In genomic region chr3:99809565-99809964, GRCh38 we compare ENCODE assay signal across 31 cellular contexts.
"Had no signal": no experiment of that assay in that cellular context is flagged by ENCODE, and none has a peak within 500 bp of the region (broad histone marks: within the 10 kb centered on the region; RNA-seq: fewer than 3 reads in every experiment).

No MANE protein-coding gene starts in this region.

- H3K27ac Mint-ChIP-seq: activated B cell treated with CpG ODN at 0.5 μM for 24 hours; activated CD8-positive, alpha-beta T cell treated with anti-CD3 and anti-CD28 coated beads for 36 hours; activated naive CD8-positive, alpha-beta T cell; activated T-helper 17 cell treated with anti-CD3 and anti-CD28 coated beads, Interleukin-2, amount 50 U/mL, for 72 hours; effector memory CD8-positive, alpha-beta T cell; T-helper 17 cell; T-helper 2 cell treated with Interferon-gamma antibody and Interleukin-4, amounts not matched to agents 5 μg/mL and 100 μg/mL, for 36 hours had no signal

- H3K4me3 Mint-ChIP-seq: activated B cell treated with CpG ODN at 0.5 μM for 24 hours; activated CD8-positive, alpha-beta T cell treated with anti-CD3 and anti-CD28 coated beads for 36 hours; activated naive CD8-positive, alpha-beta T cell; activated T-cell treated with anti-CD3 and anti-CD28 coated beads, Interleukin-2, amount 50 U/mL, for 4 hours; activated T-helper 17 cell treated with anti-CD3 and anti-CD28 coated beads, Interleukin-2, amount 50 U/mL, for 72 hours; effector memory CD8-positive, alpha-beta T cell; T-helper 17 cell; T-helper 2 cell treated with Interferon-gamma antibody and Interleukin-4, amounts not matched to agents 5 μg/mL and 100 μg/mL, for 36 hours had no signal

- H3K27me3 Mint-ChIP-seq: activated B cell treated with CpG ODN at 0.5 μM for 24 hours; activated CD8-positive, alpha-beta T cell treated with anti-CD3 and anti-CD28 coated beads for 36 hours; activated naive CD8-positive, alpha-beta T cell; activated T-helper 17 cell treated with anti-CD3 and anti-CD28 coated beads, Interleukin-2, amount 50 U/mL, for 72 hours; effector memory CD8-positive, alpha-beta T cell; T-helper 17 cell had no signal

- ATAC-seq: activated CD4-positive, CD25-positive, alpha-beta regulatory T cell treated with anti-CD3 and anti-CD28 coated beads, Interleukin-2, amount 50 U/mL, for 24 hours; activated CD8-positive, alpha-beta T cell treated with anti-CD3 and anti-CD28 coated beads for 36 hours; activated T-cell treated with anti-CD3 and anti-CD28 coated beads, Interleukin-2, amount 50 U/mL, for 4 hours; activated T-helper 17 cell treated with anti-CD3 and anti-CD28 coated beads, Interleukin-2, amount 50 U/mL, for 72 hours; effector memory CD8-positive, alpha-beta T cell; foreskin keratinocyte; gastrocnemius medialis; T-helper 17 cell had no signal

- H3K4me1 ChIP-seq: foreskin keratinocyte had no signal

- H3K9me3 ChIP-seq: gastrocnemius medialis had no signal

- DNase-seq: activated B cell treated with CpG ODN at 0.5 μM for 24 hours; activated CD4-positive, alpha-beta T cell treated with anti-CD3 and anti-CD28 coated beads for 48 hours; activated CD4-positive, alpha-beta T cell treated with anti-CD3 and anti-CD28 coated beads, Interleukin-2, amount 50 U/mL, for 1 hour; activated CD4-positive, alpha-beta T cell treated with anti-CD3 and anti-CD28 coated beads, Interleukin-2, amount 50 U/mL, for 48 hours; activated CD8-positive, alpha-beta memory T cell treated with anti-CD3 and anti-CD28 coated beads for 24 hours; activated CD8-positive, alpha-beta T cell treated with anti-CD3 and anti-CD28 coated beads for 36 hours; activated effector memory CD4-positive, alpha-beta T cell treated with Interleukin-2 at 50 U/mL for 16 hours; activated gamma-delta T cell treated with Interleukin-2 at 50 U/mL for 16 hours; activated naive CD4-positive, alpha-beta T cell treated with anti-CD3 and anti-CD28 coated beads, Interleukin-2, amount 50 U/mL, for 16 hours; activated naive CD4-positive, alpha-beta T cell treated with Interleukin-2 at 50 U/mL for 16 hours; activated T-cell treated with anti-CD3 and anti-CD28 coated beads, Interleukin-2, amount 50 U/mL, for 4 hours; amniotic stem cell; anterior cingulate cortex; brain microvascular endothelial cell; caudate nucleus; cortex of kidney; dermis blood vessel endothelial cell; effector CD4-positive, alpha-beta T cell; effector memory CD8-positive, alpha-beta T cell; erythroblast; foreskin keratinocyte; gastrocnemius medialis; T-helper 1 cell; T-helper 17 cell; T1000; WERI-Rb-1 had no signal

- H3K4me3 ChIP-seq: esophagus muscularis mucosa, gastrocnemius medialis had no signal

- H3K4me1 Mint-ChIP-seq: activated B cell treated with CpG ODN at 0.5 μM for 24 hours; activated T-helper 17 cell treated with anti-CD3 and anti-CD28 coated beads, Interleukin-2, amount 50 U/mL, for 72 hours had no signal

- H3K36me3 ChIP-seq: brain microvascular endothelial cell, esophagus muscularis mucosa, WERI-Rb-1 had no signal

- H3K27ac ChIP-seq: brain microvascular endothelial cell, esophagus muscularis mucosa, foreskin keratinocyte, gastrocnemius medialis, WERI-Rb-1 had no signal

- H3K27me3 ChIP-seq: brain microvascular endothelial cell, esophagus muscularis mucosa, gastrocnemius medialis had no signal
